ENCODE assay signal across 8 cellular contexts in the genomic region with DNA sequence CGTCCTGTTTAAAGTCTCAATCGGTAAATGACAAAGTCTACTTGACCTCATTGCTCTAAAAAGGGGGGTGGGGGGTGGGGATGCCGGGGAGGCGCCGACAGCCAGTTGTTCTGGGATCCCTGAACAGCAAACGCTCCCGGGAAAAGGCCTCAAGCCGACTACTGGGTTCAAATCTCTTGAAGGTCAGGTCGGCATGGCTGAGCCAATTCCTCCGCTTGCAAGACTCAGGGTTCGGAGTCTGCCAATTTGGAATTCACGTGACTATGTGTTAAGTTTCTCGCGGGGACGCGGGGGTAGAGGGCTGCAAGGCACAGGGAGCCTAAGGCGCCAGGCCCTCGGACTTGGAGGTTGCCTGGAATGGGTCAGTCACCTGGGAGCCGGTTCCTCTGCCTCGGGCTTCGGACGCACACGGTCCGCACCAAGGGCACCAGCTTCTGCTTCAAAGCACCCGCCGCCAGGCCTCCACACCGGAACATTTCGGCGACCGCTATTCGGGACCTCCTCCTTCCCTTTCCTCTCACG. TPM values are rescaled to one million over a fixed set of nuclear protein-coding genes. Genes with fewer than 3 reads are reported as not detected.
DNase-seq lines count a peak whose midpoint lies in the region; ATAC-seq, FAIRE-seq and TF ChIP-seq lines count a peak whose summit lies in the region.

No MANE protein-coding gene starts in this region.

- H3K9me3 ChIP-seq in HCT116 (ENCODE audit: control insufficient read depth in 1 of 2, insufficient read depth in 1 of 2, low read depth in 1 of 2, low read length in 2 of 2) (no peaks in the 10 kb centered on the region), iPS-15b (ENCODE audit: control insufficient read depth, insufficient read depth, low read length) (no peaks in the 10 kb centered on the region), skeletal muscle tissue (ENCODE audit: control insufficient read depth in 3 of 3, low read length in 3 of 3) (no peaks in the 10 kb centered on the region)

- no peaks in the 10 kb centered on the region for H3K9me3 Mint-ChIP-seq in activated naive CD4-positive, alpha-beta T cell treated with anti-CD3 and anti-CD28 coated beads, Interleukin-2, amount 50 U/mL, for 72 hours

- no peak for FAIRE-seq in H54 (lab: Jason Lieb, UNC)

- CTCF ChIA-PET in HCT116 (lab: Charles Lee) = interaction anchor here (1.2 kb wide), 1 partner anchor 86 kb away, joined by 3 read pairs; no protein-coding TSS in a partner anchor

- H3K27ac Mint-ChIP-seq in activated naive CD4-positive, alpha-beta T cell treated with anti-CD3 and anti-CD28 coated beads, Interleukin-2, amount 50 U/mL, for 72 hours = peak overlapping the region; percentile 75 to 96

- no peak for TF ChIP-seq POLR2A in HCT116 (IDR thresholded peaks at IDR 0.05; ENCODE audit: borderline replicate concordance, extremely low read depth, insufficient read depth, insufficient read length)
- TF ChIP-seq POLR2A in H54 (IDR thresholded peaks at IDR 0.05; ENCODE audit: low read depth, low read length) = no peak

- H3K9ac ChIP-seq in HCT116 (ENCODE audit: low read length) (peak overlapping the region; percentile 75), iPS-15b (ENCODE audit: low read depth, low read length) (peak overlapping the region; percentile 92), skeletal muscle tissue (ENCODE audit: low read depth in 1 of 3, low read length in 3 of 3) (peak overlapping the region; percentile 72 to 91 (median 88))

- H3K79me2 ChIP-seq in ACC112 (ENCODE audit: control insufficient read depth, insufficient read depth, low read length, unreplicated experiment) (peaks cover 24% of the 10 kb centered on the region), HCT116 (ENCODE audit: insufficient read depth, low read length) (peaks cover 32% of the 10 kb centered on the region)

- peaks cover 12% of the 10 kb centered on the region for H3K4me1 ChIP-seq in ACC112 (ENCODE audit: control insufficient read depth, insufficient read depth, low read length, unreplicated experiment)
- H3K4me1 ChIP-seq in HCT116 (ENCODE audit: control insufficient read depth in 1 of 2, insufficient read depth in 2 of 2, low read length in 2 of 2) = peaks cover 0 to 13% of the 10 kb centered on the region in 2 experiments; a peak in 1 of 4 replicates
- H3K4me1 ChIP-seq in iPS-15b (ENCODE audit: control insufficient read depth, insufficient read depth, low read length) = peaks cover 3% of the 10 kb centered on the region
- H3K4me1 ChIP-seq in skeletal muscle tissue (ENCODE audit: control insufficient read depth in 3 of 3, insufficient read depth in 3 of 3, low read length in 3 of 3) = peaks cover 9 to 19% (median 18%) of the 10 kb centered on the region in 3 donors

- RAD21 ChIA-PET in HCT116 (lab: Charles Lee; ENCODE audit: low non-redundant PET in 1 of 2, low total read pairs in 2 of 2, uncharacterized antibody in 2 of 2, unreplicated experiment in 2 of 2) = no interaction called here

- no peaks in the 10 kb centered on the region for H3K36me3 ChIP-seq in ACC112 (ENCODE audit: insufficient read depth, low read length)
- H3K36me3 ChIP-seq in HCT116 (ENCODE audit: control insufficient read depth in 1 of 2, insufficient read depth in 2 of 2, low read length in 2 of 2) = no peaks in the 10 kb centered on the region
- peaks cover 3% of the 10 kb centered on the region for H3K36me3 ChIP-seq in iPS-15b (ENCODE audit: control insufficient read depth, insufficient read depth, low read length)
- H3K36me3 ChIP-seq in skeletal muscle tissue (ENCODE audit: control insufficient read depth in 3 of 3, insufficient read depth in 3 of 3, low read length in 3 of 3) = no peaks in the 10 kb centered on the region

- no peaks in the 10 kb centered on the region for H4K20me1 ChIP-seq in HCT116 (ENCODE audit: insufficient read depth)

- H2AFZ ChIP-seq in ACC112 (ENCODE audit: low read length, unreplicated experiment) = no peak overlapping the region
- no peak overlapping the region for H2AFZ ChIP-seq in HCT116 (ENCODE audit: low read depth, low read length, poor library complexity, severe bottlenecking)

- DNase-seq in HCT116 (ENCODE audit: low read depth, low spot score) (no peak), H54 (ENCODE audit: insufficient read length, low spot score) (no peak)
- DNase-seq in activated naive CD4-positive, alpha-beta T cell treated with anti-CD3 and anti-CD28 coated beads, Interleukin-2, amount 50 U/mL, for 72 hours (ENCODE audit: low spot score in 2 of 2) = no peak
- DNase-seq in effector CD4-positive, alpha-beta T cell = no peak

- peaks cover 0 to 16% of the 10 kb centered on the region in 2 donors for H3K36me3 Mint-ChIP-seq in activated naive CD4-positive, alpha-beta T cell treated with anti-CD3 and anti-CD28 coated beads, Interleukin-2, amount 50 U/mL, for 72 hours

- H3K4me3 ChIP-seq in ACC112 (ENCODE audit: low read depth, low read length) (peak overlapping the region; percentile 92), HCT116 (replicated peaks in 1 of 2; ENCODE audit: low read depth in 1 of 2, low read length in 2 of 2) (peak overlapping the region; percentile 71 to 73), iPS-15b (ENCODE audit: low read depth, low read length) (peak overlapping the region; percentile 99), skeletal muscle tissue (ENCODE audit: low read length in 3 of 3) (peak overlapping the region; percentile 73 to 85 (median 83))

- no peak for TF ChIP-seq CTCF in HCT116 (IDR thresholded peaks at IDR 0.05 in 2 of 3, conservative IDR thresholded peaks at IDR 0.05 in 1 of 3; ENCODE audit: borderline replicate concordance in 1 of 3, insufficient read depth in 1 of 3, low read depth in 2 of 3, low read length in 2 of 3)

- H3K27me3 ChIP-seq in ACC112 (ENCODE audit: insufficient read depth, low read length) = no peaks in the 10 kb centered on the region
- no peaks in the 10 kb centered on the region for H3K27me3 ChIP-seq in HCT116 (ENCODE audit: insufficient read depth, low read length)
- H3K27me3 ChIP-seq in iPS-15b (ENCODE audit: control insufficient read depth, insufficient read depth, low read length) = peaks cover 6% of the 10 kb centered on the region
- no peaks in the 10 kb centered on the region for H3K27me3 ChIP-seq in skeletal muscle tissue (ENCODE audit: control insufficient read depth in 3 of 3, insufficient read depth in 3 of 3, low read length in 3 of 3)

- H3K4me2 ChIP-seq in HCT116 (ENCODE audit: low read length) = peak overlapping the region; percentile 93

- intact Hi-C loops in HCT116 (cut with micrococcal nuclease) = no loop called here

- H3K27ac ChIP-seq in ACC112 (ENCODE audit: low read depth, low read length) (peak overlapping the region; percentile 82), HCT116 (ENCODE audit: low read depth, low read length) (peak overlapping the region; percentile 67), skeletal muscle tissue (ENCODE audit: low read depth, low read length) (peak overlapping the region; percentile 79)

- POLR2A ChIA-PET in HCT116 (lab: Charles Lee) = interaction anchor here (0.6 to 1.1 kb wide), 4 partner anchors 9 to 103 kb away, joined by 3 to 8 read pairs (median 4); partner anchors contain the start of gene ZNF280C

- ATAC-seq in HCT116 = peak; percentile 59
- ATAC-seq in activated naive CD4-positive, alpha-beta T cell treated with anti-CD3 and anti-CD28 coated beads, Interleukin-2, amount 50 U/mL, for 72 hours = no peak
- ATAC-seq in HG03196 (IDR thresholded peaks at IDR 0.05; ENCODE audit: unreplicated experiment) = no peak

- TSS peak; percentile 71 for BruUV-seq in HCT116 (replicated peaks; lab: Mats Ljungman, UMichigan)

- TF ChIP-seq RAD21 in HCT116 (IDR thresholded peaks at IDR 0.05; ENCODE audit: low read depth) = no peak

- no peaks in the 10 kb centered on the region for H3K9me2 ChIP-seq in HCT116 (ENCODE audit: insufficient read depth)

TF ChIP-seq in HCT116, 20 proteins besides CTCF, POLR2A, EP300 and RAD21 (continues in another document):
- no peak for TF ChIP-seq SIN3A (IDR thresholded peaks at IDR 0.05; ENCODE audit: low read depth)
- TF ChIP-seq YY1 (IDR thresholded peaks at IDR 0.05; ENCODE audit: extremely low read depth, insufficient replicate concordance, low read depth, low read length) = no peak
- peak; percentile 74 for TF ChIP-seq TCF7L2 (IDR thresholded peaks at IDR 0.05; ENCODE audit: borderline replicate concordance, extremely low read depth, insufficient read depth, insufficient read length)
- TF ChIP-seq ZFX (IDR thresholded peaks at IDR 0.05) = peak; percentile 42
- no peak for TF ChIP-seq SRF (IDR thresholded peaks at IDR 0.05; ENCODE audit: low read depth)
- TF ChIP-seq SP1 (IDR thresholded peaks at IDR 0.05; ENCODE audit: low read depth) = no peak

RNA-seq across cellular contexts. Expression of gene AIFM1, which starts 0.4 kb away (rescaled TPM):
- total RNA-seq in HCT116 (2021; ENCODE audit: unreplicated experiment) (50.0 TPM), skeletal muscle tissue (19.3 TPM)
- 21.9 and 27.3 TPM in 2 replicates for polyA plus RNA-seq in HCT116 (2012)
- total RNA-seq in activated naive CD4-positive, alpha-beta T cell treated with anti-CD3 and anti-CD28 coated beads, Interleukin-2, amount 50 U/mL, for 72 hours = 10 to 100 TPM; 57.9 to 66.5 TPM

RNA-seq across cellular contexts. Expression of gene RAB33A, which starts 6.5 kb away (rescaled TPM):
- total RNA-seq in HCT116 (2021; ENCODE audit: unreplicated experiment) (not detected), skeletal muscle tissue (1.6 TPM)
- 0.04 and 0.42 TPM in 2 replicates for polyA plus RNA-seq in HCT116 (2012)
- total RNA-seq in activated naive CD4-positive, alpha-beta T cell treated with anti-CD3 and anti-CD28 coated beads, Interleukin-2, amount 50 U/mL, for 72 hours = 10 to 100 TPM; 22.8 to 34.8 TPM

RNA-seq across cellular contexts. Expression of gene ELF4, which starts 54.9 kb away (rescaled TPM):
- 19.2 TPM for total RNA-seq in HCT116 (2021; ENCODE audit: unreplicated experiment)
- polyA plus RNA-seq in HCT116 (2012) = 20.3 and 21.2 TPM in 2 replicates
- total RNA-seq in activated naive CD4-positive, alpha-beta T cell treated with anti-CD3 and anti-CD28 coated beads, Interleukin-2, amount 50 U/mL, for 72 hours = 10 to 100 TPM; 21.6 to 25.4 TPM
- 5.7 TPM for total RNA-seq in skeletal muscle tissue
